In the genomic region with DNA sequence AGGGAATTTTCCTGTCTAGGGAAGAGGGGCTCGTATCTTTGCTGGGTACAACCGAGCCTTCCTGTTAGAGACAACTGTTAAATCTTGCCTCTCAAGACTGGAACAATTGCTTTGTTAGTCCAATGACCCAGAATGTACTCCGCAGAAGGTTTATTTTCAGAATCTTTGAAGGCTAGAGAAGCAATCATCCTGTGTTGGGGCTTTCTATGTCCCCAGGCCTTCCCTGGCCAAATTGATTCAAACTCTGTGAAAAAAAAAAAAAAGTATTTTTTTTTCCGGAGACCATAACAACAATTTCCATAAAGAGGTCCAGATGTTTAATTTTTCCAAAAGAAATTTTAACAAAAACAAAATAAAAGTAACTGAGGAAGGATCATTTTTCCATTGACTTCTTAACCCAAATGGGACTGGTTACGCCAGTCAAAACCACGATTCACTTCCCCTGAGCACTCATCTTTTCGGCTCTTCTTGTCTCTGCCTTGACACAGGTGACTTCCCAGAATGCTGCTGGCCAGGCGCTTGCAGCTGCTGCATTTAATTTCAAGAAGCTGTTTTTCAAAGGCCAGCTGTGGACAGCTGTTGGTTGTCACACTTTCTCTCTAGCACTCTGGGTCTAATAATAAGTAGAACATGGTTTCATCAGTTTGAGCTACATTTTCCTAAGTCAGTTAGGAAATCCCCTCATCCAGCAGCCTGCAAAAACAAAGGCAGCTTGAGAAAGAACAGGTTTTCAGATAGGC, we compare ENCODE assay signal across 9 cellular contexts.
A peak's percentile ranks its signal among the peaks of the same experiment; 100 is the strongest.
DNase-seq lines count a peak whose midpoint lies in the region; ATAC-seq and TF ChIP-seq lines count a peak whose summit lies in the region.
"Had no signal": no experiment of that assay in that cellular context is flagged by ENCODE, and none has a peak within 500 bp of the region (broad histone marks: within the 10 kb centered on the region; RNA-seq: fewer than 3 reads in every experiment).

No MANE protein-coding gene starts in this region.

- no peaks in the 10 kb centered on the region for H3K27me3 Mint-ChIP-seq in nephron progenitor cell (ENCODE audit: low read depth, poor library complexity)

- intact Hi-C loops in left cardiac atrium (cut with DNase I): no loop called here

- no peaks in the 10 kb centered on the region for H3K9me3 Mint-ChIP-seq in nephron progenitor cell

- H3K4me3 Mint-ChIP-seq in nephron progenitor cell: no peak overlapping the region

- peak; percentile 63 for ATAC-seq in GM21423 (IDR thresholded peaks at IDR 0.05; ENCODE audit: unreplicated experiment)
- ATAC-seq in HG03521 (IDR thresholded peaks at IDR 0.05; ENCODE audit: unreplicated experiment): peak; percentile 93
- peak in 1 of 2 donors; percentile 82 for ATAC-seq in left cardiac atrium
- ATAC-seq in GM18519 (IDR thresholded peaks at IDR 0.05; ENCODE audit: low FRiP score, unreplicated experiment): no peak

- TF ChIP-seq CTCF in GM13976 (IDR thresholded peaks at IDR 0.05; ENCODE audit: borderline replicate concordance, control extremely low read depth, extremely low read depth, insufficient read depth, missing control alignments): no peak
- no peak for TF ChIP-seq CTCF in nephron progenitor cell (IDR thresholded peaks at IDR 0.05)

- H3K4me1 Mint-ChIP-seq in nephron progenitor cell: peaks cover 9% of the 10 kb centered on the region

- in situ Hi-C loops in GM13976 (cut with MboI; ENCODE audit: low sequenced_read_pairs, unreplicated experiment): no loop called here

- DNase-seq in GM13976 (ENCODE audit: low spot score) (peak; percentile 26), left cardiac atrium (peak; percentile 58), NCI-H345 treated with DMSO at 0.1 percent for 48 hours (lab: John Stamatoyannopoulos, UW; ENCODE audit: unreplicated experiment) (no peak), NCI-H2196 treated with DMSO at 0.1 percent for 48 hours (lab: John Stamatoyannopoulos, UW; ENCODE audit: unreplicated experiment) (no peak), nephron progenitor cell (no peak)
- DNase-seq: DMS53 had no signal

- no peaks in the 10 kb centered on the region for H3K36me3 Mint-ChIP-seq in nephron progenitor cell (ENCODE audit: low read depth)

- H3K27ac Mint-ChIP-seq in nephron progenitor cell: no peak overlapping the region

Comparison
In these comparisons a context has a peak if more than half of its experiments do, and no peak if none do; other contexts are left out.
1. DNase-seq: peak in GM13976 (single experiment) and left cardiac atrium (single experiment); none in NCI-H345 treated with DMSO at 0.1 percent for 48 hours (single experiment), NCI-H2196 treated with DMSO at 0.1 percent for 48 hours (single experiment) and nephron progenitor cell (single experiment).